Comparison of ENCODE assay signal across 1 cellular context in the genomic region with DNA sequence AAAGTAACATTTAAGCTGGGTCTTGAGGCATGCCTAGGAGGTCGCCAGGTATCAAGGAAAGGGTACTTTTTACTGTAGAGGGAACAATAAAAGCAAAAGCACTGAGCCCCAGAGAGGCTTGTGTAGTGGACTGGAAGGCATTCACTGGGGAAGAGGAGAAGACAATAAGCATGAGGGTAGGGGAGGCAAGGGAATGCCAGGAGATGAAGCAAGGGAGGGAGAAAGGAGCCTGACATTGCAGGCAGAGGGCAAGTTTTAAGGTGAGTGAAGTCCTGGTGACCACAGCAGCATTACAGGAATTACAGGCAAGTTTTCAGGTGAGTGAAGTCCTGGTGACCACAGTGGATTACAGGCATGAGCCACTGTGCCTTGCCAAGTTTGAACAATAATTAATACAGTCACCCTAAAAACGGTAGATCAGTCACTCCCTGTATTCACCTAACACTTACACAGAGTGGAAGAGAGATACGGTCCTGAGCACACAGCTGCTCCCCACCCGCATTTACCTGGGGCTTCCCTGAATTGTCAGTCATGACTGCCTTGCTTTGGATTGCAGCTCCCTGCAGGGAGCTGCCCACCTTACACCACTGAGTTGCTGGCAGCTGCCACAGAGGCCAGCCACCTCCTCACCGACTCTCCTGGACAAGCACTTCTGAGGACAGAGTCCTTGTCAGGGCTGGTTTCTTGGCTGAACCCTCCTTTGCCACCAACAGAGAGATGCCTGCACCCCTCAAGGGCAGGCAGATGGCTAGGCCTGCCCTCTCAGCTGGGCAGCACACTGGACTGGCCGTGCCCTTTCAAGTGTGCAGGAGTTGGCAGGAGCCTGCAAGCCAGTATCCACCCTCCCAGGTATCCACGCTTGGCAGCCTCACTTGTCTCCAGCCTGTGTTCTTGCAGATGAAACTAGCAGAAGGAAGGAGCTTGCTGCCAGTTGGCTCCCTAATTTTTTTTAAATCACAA.
TF ChIP-seq lines count a peak whose summit lies in the region.

No MANE protein-coding gene starts in this region.

TF ChIP-seq in SK-N-SH, 30 proteins besides CTCF, POLR2A, EP300 and RAD21 (continued from another document):
- TF ChIP-seq SMC3 (IDR thresholded peaks at IDR 0.05; ENCODE audit: low read depth, low read length) (no peak), REST (IDR thresholded peaks at IDR 0.05; ENCODE audit: low read depth, low read length) (no peak)
